Comparison of ENCODE assay signal across 16 cellular contexts in the genomic region with DNA sequence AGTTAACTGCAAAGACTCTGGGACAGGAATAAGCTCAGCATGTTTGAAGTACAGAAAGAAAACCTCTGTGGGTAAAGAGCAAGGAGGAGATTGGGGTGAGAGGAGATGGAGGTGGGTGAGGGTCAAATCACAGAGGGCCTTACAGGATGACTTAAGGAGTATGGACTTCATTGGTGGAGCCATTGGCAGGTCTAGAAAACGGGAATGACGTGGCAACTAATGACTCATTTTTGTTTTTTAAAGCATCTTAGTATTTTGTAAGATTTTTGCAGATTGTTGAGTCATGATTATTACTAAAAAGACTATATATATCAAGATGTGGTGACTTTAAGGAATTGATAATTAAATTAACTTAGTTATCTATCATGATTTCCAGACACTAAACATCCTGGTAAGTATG. TPM values are rescaled to one million over a fixed set of nuclear protein-coding genes. Genes with fewer than 3 reads are reported as not detected.
DNase-seq lines count a peak whose midpoint lies in the region; ATAC-seq and TF ChIP-seq lines count a peak whose summit lies in the region.
"Had no signal": no experiment of that assay in that cellular context is flagged by ENCODE, and none has a peak within 500 bp of the region (broad histone marks: within the 10 kb centered on the region; RNA-seq: fewer than 3 reads in every experiment).

No MANE protein-coding gene starts in this region.

- no peak overlapping the region for H2AFZ ChIP-seq in smooth muscle cell (ENCODE audit: low read depth)

- H3K27me3 ChIP-seq in dorsolateral prefrontal cortex (no peaks in the 10 kb centered on the region), smooth muscle cell (ENCODE audit: low read depth) (no peaks in the 10 kb centered on the region), right cardiac atrium (ENCODE audit: control insufficient read depth, insufficient read depth) (no peaks in the 10 kb centered on the region)

- no peak overlapping the region for H3K9ac ChIP-seq in smooth muscle cell (ENCODE audit: low read depth)
- H3K9ac ChIP-seq: KMS-11 had no signal

- H3K27ac ChIP-seq in dorsolateral prefrontal cortex (peak overlapping the region in 55 of 59 donors; percentile 10 to 97 (median 84)), smooth muscle cell (ENCODE audit: low read depth) (no peak overlapping the region), right cardiac atrium (ENCODE audit: low read length) (no peak overlapping the region)
- H3K27ac ChIP-seq: KMS-11 had no signal

- H3F3A ChIP-seq in smooth muscle cell (ENCODE audit: low read depth), result no peaks in the 10 kb centered on the region

- H3K4me3 ChIP-seq in dorsolateral prefrontal cortex (peak overlapping the region in 38 of 59 donors; percentile 3 to 64 (median 47)), smooth muscle cell (no peak overlapping the region), right cardiac atrium (ENCODE audit: low read length) (no peak overlapping the region)

- H3K9me3 ChIP-seq in smooth muscle cell (replicated peaks; ENCODE audit: low read depth) (no peaks in the 10 kb centered on the region), right cardiac atrium (ENCODE audit: control insufficient read depth, low read length) (no peaks in the 10 kb centered on the region)

- ATAC-seq in Right ventricle myocardium inferior, result no peak
- no peak for ATAC-seq in right cardiac atrium
- ATAC-seq: stimulated activated naive CD8-positive, alpha-beta T cell treated with anti-CD3 and anti-CD28 coated beads, Interleukin-15, amount 100 ng/mL, for 72 hours had no signal

- no peak overlapping the region for H3K4me2 ChIP-seq in smooth muscle cell
- H3K4me2 ChIP-seq: KMS-11 had no signal

- intact Hi-C loops in dorsolateral prefrontal cortex (cut with DNase I) (no loop called here), Right ventricle myocardium inferior (cut with DNase I) (no loop called here), right cardiac atrium (cut with DNase I) (no loop called here)

- no peaks in the 10 kb centered on the region for H3K79me2 ChIP-seq in smooth muscle cell (ENCODE audit: low read depth)

- WGBS in smooth muscle cell (ENCODE audit: low lambda C conversion rate), result 82% methylated on average over 2 of the region's 2 CpGs
- WGBS in right cardiac atrium, result 84% methylated on average over 2 of the region's 2 CpGs

- H3K36me3 ChIP-seq in smooth muscle cell (ENCODE audit: low read depth), result peaks cover 27% of the 10 kb centered on the region

- peak; percentile 92 for DNase-seq in ELR (ENCODE audit: low read depth)
- peak; percentile 68 for DNase-seq in RPMI7951 (ENCODE audit: low read depth)
- no peak for DNase-seq in dorsolateral prefrontal cortex
- DNase-seq in non-pigmented ciliary epithelial cell (ENCODE audit: low read depth), result peak; percentile 58
- DNase-seq in smooth muscle cell (lab: John Stamatoyannopoulos, UW; ENCODE audit: unreplicated experiment), result no peak
- no peak for DNase-seq in SIG-M5 treated with dmso at 0.1 percent for 504 hours (lab: John Stamatoyannopoulos, UW; ENCODE audit: unreplicated experiment)
- DNase-seq in Right ventricle myocardium inferior (ENCODE audit: missing footprints), result no peak
- no peak for DNase-seq in right cardiac atrium
- DNase-seq: activated CD4-positive, alpha-beta memory T cell treated with anti-CD3 and anti-CD28 coated beads for 36 hours; activated gamma-delta T cell treated with Interleukin-2 at 50 U/mL for 16 hours; CD4-positive, alpha-beta T cell; immature natural killer cell; NCI-H2029 treated with DMSO at 0.1 percent for 48 hours; stimulated activated CD4-positive, alpha-beta T cell treated with anti-CD3 and anti-CD28 coated beads, Interleukin-4, amount 100 ng/mL, for 4 hours; stimulated activated naive CD8-positive, alpha-beta T cell treated with anti-CD3 and anti-CD28 coated beads, Interleukin-15, amount 100 ng/mL, for 72 hours had no signal

- TF ChIP-seq CTCF in dorsolateral prefrontal cortex (IDR thresholded peaks at IDR 0.05 in 54 of 56, conservative IDR thresholded peaks at IDR 0.05 in 2 of 56; ENCODE audit: low read depth in 1 of 56, partially characterized antibody in 56 of 56), result no peak
- TF ChIP-seq CTCF in smooth muscle cell (IDR thresholded peaks at IDR 0.05; ENCODE audit: borderline replicate concordance, insufficient read depth, poor library complexity, severe bottlenecking), result no peak

- H3K4me1 ChIP-seq in smooth muscle cell (ENCODE audit: low read depth), result no peaks in the 10 kb centered on the region
- no peaks in the 10 kb centered on the region for H3K4me1 ChIP-seq in right cardiac atrium (ENCODE audit: control insufficient read depth, insufficient read depth, low read length)

- no peaks in the 10 kb centered on the region for H4K20me1 ChIP-seq in smooth muscle cell (ENCODE audit: low read depth)

RNA-seq across cellular contexts. Expression of a gene that starts 18.5 kb away (rescaled TPM):
- total RNA-seq in RPMI7951 (2014; rRNA removed; shearing (Covaris generic)), result 13.5 and 13.6 TPM in 2 replicates
- total RNA-seq in dorsolateral prefrontal cortex, result 10 to 100 TPM in 58 of 120 experiments, 1 to 10 TPM in 62; 5.7 to 13.6 (median 9.9) TPM
- 11.9 and 12.0 TPM in 2 replicates for total RNA-seq in smooth muscle cell
- 1.6 and 1.7 TPM in 2 replicates for polyA plus RNA-seq in smooth muscle cell
- 5.7 TPM for total RNA-seq in Right ventricle myocardium inferior
- total RNA-seq in right cardiac atrium, result 1 to 10 TPM; 5.7 to 8.5 (median 7.6) TPM
- polyA plus RNA-seq in right cardiac atrium, result 2.1 TPM

Comparison
In these comparisons a context has a peak if more than half of its experiments do, and no peak if none do; other contexts are left out.
1. DNase-seq: peak in ELR (single experiment), RPMI7951 (single experiment) and non-pigmented ciliary epithelial cell (single experiment); none in dorsolateral prefrontal cortex (0 of 10), smooth muscle cell (single experiment), SIG-M5 treated with dmso at 0.1 percent for 504 hours (single experiment), Right ventricle myocardium inferior (single experiment) and right cardiac atrium (0 of 3).
2. H3K27ac ChIP-seq: peak in dorsolateral prefrontal cortex (55 of 59); none in smooth muscle cell (single experiment) and right cardiac atrium (single experiment).
3. H3K4me3 ChIP-seq: peak in dorsolateral prefrontal cortex (38 of 59); none in smooth muscle cell (single experiment) and right cardiac atrium (single experiment).